In the genomic region with DNA sequence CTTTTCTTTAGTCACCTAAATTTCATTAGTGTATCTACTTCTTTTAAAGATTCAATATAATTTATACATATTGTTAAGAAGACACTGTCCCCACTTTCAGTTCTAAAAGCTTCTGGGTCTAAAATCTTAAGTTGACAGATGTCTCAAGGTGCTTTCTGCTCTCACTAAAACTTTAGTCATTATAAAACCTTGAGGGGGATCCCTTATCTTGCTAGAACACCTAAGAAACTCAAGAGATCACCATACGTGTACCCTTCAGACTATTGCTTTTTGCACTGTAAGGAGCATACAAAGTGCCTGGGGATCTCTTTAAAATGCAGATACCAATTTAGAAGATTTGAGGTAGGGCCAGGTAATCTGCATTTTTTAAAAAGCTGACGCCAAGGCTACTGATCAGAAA, we compare ENCODE assay signal across 25 cellular contexts. TPM values are rescaled to one million over a fixed set of nuclear protein-coding genes. Genes with fewer than 3 reads are reported as not detected.
"Had no signal": no experiment of that assay in that cellular context is flagged by ENCODE, and none has a peak within 500 bp of the region (broad histone marks: within the 10 kb centered on the region; RNA-seq: fewer than 3 reads in every experiment).

No MANE protein-coding gene starts in this region.

- H3K9me3 ChIP-seq: transverse colon had no signal

- H3K27ac ChIP-seq: transverse colon, VCaP had no signal

- H3K27me3 ChIP-seq: transverse colon had no signal

- H3K27me3 Mint-ChIP-seq: activated CD4-positive, alpha-beta T cell treated with anti-CD3 and anti-CD28 coated beads, Interleukin-2, amount 10 ng/mL, durations not matched to agents 7 days and 5 days; activated CD8-positive, alpha-beta memory T cell treated with anti-CD3 and anti-CD28 coated beads, Interleukin-2, amount 10 ng/mL, durations not matched to agents 7 days and 5 days; activated CD8-positive, alpha-beta T cell treated with anti-CD3 and anti-CD28 coated beads for 36 hours; activated naive CD4-positive, alpha-beta T cell treated with anti-CD3 and anti-CD28 coated beads, Interleukin-2, amount 50 U/mL, for 24 hours; naive B cell had no signal

- H3K36me3 Mint-ChIP-seq: activated CD8-positive, alpha-beta memory T cell treated with anti-CD3 and anti-CD28 coated beads, Interleukin-2, amount 10 ng/mL, durations not matched to agents 7 days and 5 days; activated naive CD4-positive, alpha-beta T cell treated with anti-CD3 and anti-CD28 coated beads, Interleukin-2, amount 50 U/mL, for 24 hours; brain; stimulated activated effector memory CD8-positive, alpha-beta T cell treated with anti-CD3 and anti-CD28 coated beads, Interleukin-12 subunit alpha, Interleukin-12 subunit beta, amount 100 ng/mL, for 72 hours had no signal

- H3K36me3 ChIP-seq: transverse colon had no signal

- H3K4me3 ChIP-seq: transverse colon had no signal

- H3K9me3 Mint-ChIP-seq: activated CD4-positive, alpha-beta T cell treated with anti-CD3 and anti-CD28 coated beads, Interleukin-2, amount 10 ng/mL, durations not matched to agents 7 days and 5 days; activated CD8-positive, alpha-beta T cell treated with anti-CD3 and anti-CD28 coated beads for 36 hours; activated naive CD4-positive, alpha-beta T cell treated with anti-CD3 and anti-CD28 coated beads, Interleukin-2, amount 50 U/mL, for 24 hours; stimulated activated effector memory CD8-positive, alpha-beta T cell treated with anti-CD3 and anti-CD28 coated beads, Interleukin-12 subunit alpha, Interleukin-12 subunit beta, amount 100 ng/mL, for 72 hours; T-helper 2 cell treated with Interferon-gamma antibody and Interleukin-4, amounts not matched to agents 5 μg/mL and 100 μg/mL, for 36 hours had no signal

- H3K4me3 Mint-ChIP-seq: activated CD4-positive, alpha-beta T cell treated with anti-CD3 and anti-CD28 coated beads, Interleukin-2, amount 10 ng/mL, durations not matched to agents 7 days and 5 days; activated CD8-positive, alpha-beta memory T cell treated with anti-CD3 and anti-CD28 coated beads, Interleukin-2, amount 10 ng/mL, durations not matched to agents 7 days and 5 days; activated CD8-positive, alpha-beta T cell treated with anti-CD3 and anti-CD28 coated beads for 36 hours; activated naive CD4-positive, alpha-beta T cell treated with anti-CD3 and anti-CD28 coated beads, Interleukin-2, amount 50 U/mL, for 24 hours; brain; naive B cell; stimulated activated effector memory CD8-positive, alpha-beta T cell treated with anti-CD3 and anti-CD28 coated beads, Interleukin-12 subunit alpha, Interleukin-12 subunit beta, amount 100 ng/mL, for 72 hours; T-helper 2 cell treated with Interferon-gamma antibody and Interleukin-4, amounts not matched to agents 5 μg/mL and 100 μg/mL, for 36 hours had no signal

- H3K4me1 Mint-ChIP-seq: brain; stimulated activated effector memory CD8-positive, alpha-beta T cell treated with anti-CD3 and anti-CD28 coated beads, Interleukin-12 subunit alpha, Interleukin-12 subunit beta, amount 100 ng/mL, for 72 hours had no signal

- H3K27ac Mint-ChIP-seq: activated CD4-positive, alpha-beta T cell treated with anti-CD3 and anti-CD28 coated beads, Interleukin-2, amount 10 ng/mL, durations not matched to agents 7 days and 5 days; activated CD8-positive, alpha-beta memory T cell treated with anti-CD3 and anti-CD28 coated beads, Interleukin-2, amount 10 ng/mL, durations not matched to agents 7 days and 5 days; activated CD8-positive, alpha-beta T cell treated with anti-CD3 and anti-CD28 coated beads for 36 hours; activated naive CD4-positive, alpha-beta T cell treated with anti-CD3 and anti-CD28 coated beads, Interleukin-2, amount 50 U/mL, for 24 hours; brain; stimulated activated effector memory CD8-positive, alpha-beta T cell treated with anti-CD3 and anti-CD28 coated beads, Interleukin-12 subunit alpha, Interleukin-12 subunit beta, amount 100 ng/mL, for 72 hours; T-helper 2 cell treated with Interferon-gamma antibody and Interleukin-4, amounts not matched to agents 5 μg/mL and 100 μg/mL, for 36 hours had no signal

- DNase-seq: activated CD4-positive, alpha-beta T cell treated with anti-CD3 and anti-CD28 coated beads, Interleukin-2, amount 10 ng/mL, durations not matched to agents 7 days and 5 days; activated CD4-positive, CD25-positive, alpha-beta regulatory T cell treated with anti-CD3 and anti-CD28 coated beads, Interleukin-2, amount 50 U/mL, for 72 hours; activated CD8-positive, alpha-beta memory T cell treated with anti-CD3 and anti-CD28 coated beads, Interleukin-2, amount 10 ng/mL, durations not matched to agents 7 days and 5 days; activated CD8-positive, alpha-beta T cell treated with anti-CD3 and anti-CD28 coated beads for 36 hours; activated gamma-delta T cell; activated T-cell treated with anti-CD3 and anti-CD28 coated beads for 4 hours; aorta; caudate nucleus; dermis blood vessel endothelial cell; effector CD8-positive, alpha-beta T cell; erythroblast; foreskin melanocyte; hippocampal formation; left cardiac atrium; mesenchymal stem cell; naive B cell; occipital lobe; small intestine; stimulated activated CD4-positive, alpha-beta T cell treated with anti-CD3 and anti-CD28 coated beads, Interleukin-2, amount 100 ng/mL, for 24 hours; transverse colon had no signal

- ATAC-seq: activated CD8-positive, alpha-beta memory T cell treated with anti-CD3 and anti-CD28 coated beads, Interleukin-2, amount 10 ng/mL, durations not matched to agents 7 days and 5 days; activated CD8-positive, alpha-beta T cell treated with anti-CD3 and anti-CD28 coated beads for 36 hours; left cardiac atrium; stimulated activated effector memory CD8-positive, alpha-beta T cell treated with anti-CD3 and anti-CD28 coated beads, Interleukin-12 subunit alpha, Interleukin-12 subunit beta, amount 100 ng/mL, for 72 hours had no signal

RNA-seq across cellular contexts. Expression of gene CYBB, which starts 30.1 kb away (rescaled TPM):
- total RNA-seq: activated CD4-positive, alpha-beta T cell treated with anti-CD3 and anti-CD28 coated beads, Interleukin-2, amount 10 ng/mL, durations not matched to agents 7 days and 5 days; activated CD8-positive, alpha-beta memory T cell treated with anti-CD3 and anti-CD28 coated beads, Interleukin-2, amount 10 ng/mL, durations not matched to agents 7 days and 5 days; dermis blood vessel endothelial cell had no signal
